2 cellular contexts compared by ENCODE assay signal in the genomic region with DNA sequence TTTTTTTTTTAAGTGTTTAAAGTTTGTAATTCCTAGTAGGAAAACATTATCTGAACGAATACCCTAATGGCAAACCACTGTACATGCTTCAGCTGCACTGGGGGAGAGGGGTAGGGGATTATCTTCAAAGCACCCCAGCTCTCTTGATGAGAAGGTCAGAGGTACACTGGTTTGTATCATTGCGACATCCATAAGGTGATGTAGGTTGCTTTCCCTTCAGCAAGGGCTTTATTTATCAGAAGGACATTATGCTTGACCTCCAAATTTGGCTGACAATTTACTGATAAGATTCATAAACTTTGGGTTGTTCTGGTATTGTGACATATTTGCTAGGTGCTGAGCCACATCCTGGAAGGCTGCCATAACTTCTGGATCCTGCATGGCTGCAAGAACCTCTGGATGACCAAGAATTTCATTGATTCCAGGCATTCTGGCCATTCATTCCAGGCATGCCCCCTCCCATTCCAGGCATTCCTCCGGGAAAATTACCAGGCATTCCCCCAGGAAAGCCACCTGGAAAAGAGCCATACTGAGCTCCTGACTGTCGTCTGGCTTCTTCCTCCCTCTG.
TF ChIP-seq lines count a peak whose summit lies in the region.

No MANE protein-coding gene starts in this region.

TF ChIP-seq in IMR-90, 13 proteins besides CTCF, POLR2A, EP300 and RAD21:
- TF ChIP-seq CEBPB (IDR thresholded peaks at IDR 0.05; ENCODE audit: low read depth, low read length), result peak; percentile 72
TF ChIP-seq in IMR-90: peak in this region for 1; not testable (repeated sequence) for 12.

TF ChIP-seq in H1, 55 proteins besides CTCF, POLR2A, EP300 and RAD21:
- TF ChIP-seq TEAD4 (IDR thresholded peaks at IDR 0.05; ENCODE audit: low read depth, low read length), result peak; percentile 95
- TF ChIP-seq CEBPB (IDR thresholded peaks at IDR 0.05; ENCODE audit: low read depth, low read length), result peak; percentile 66; the same call in 1 of the 2 replicates
